In genomic region chr9:92846662-92847145, GRCh38 we compare ENCODE assay signal across 1 cellular context.
TF ChIP-seq lines count a peak whose summit lies in the region.

No MANE protein-coding gene starts in this region.

TF ChIP-seq in HEK293, 187 proteins besides CTCF, POLR2A, EP300 and RAD21 (continued from another document):
- TF ChIP-seq, protein P1, sequence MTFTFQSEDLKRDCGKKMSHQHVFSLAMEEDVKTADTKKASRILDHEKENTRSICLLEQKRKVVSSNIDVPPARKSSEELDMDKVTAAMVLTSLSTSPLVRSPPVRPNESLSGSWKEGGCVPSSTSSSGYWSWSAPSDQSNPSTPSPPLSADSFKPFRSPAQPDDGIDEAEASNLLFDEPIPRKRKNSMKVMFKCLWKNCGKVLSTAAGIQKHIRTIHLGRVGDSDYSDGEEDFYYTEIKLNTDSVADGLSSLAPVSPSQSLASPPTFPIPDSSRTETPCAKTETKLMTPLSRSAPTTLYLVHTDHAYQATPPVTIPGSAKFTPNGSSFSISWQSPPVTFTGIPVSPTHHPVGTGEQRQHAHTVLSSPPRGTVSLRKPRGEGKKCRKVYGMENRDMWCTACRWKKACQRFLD (tag by site-specific recombination; IDR thresholded peaks at IDR 0.05) = no peak
TF ChIP-seq in HEK293: peak in this region for 4.
